ENCODE assay signal across 1 cellular context in genomic region chr3:46942481-46943236, GRCh38.
TF ChIP-seq lines count a peak whose summit lies in the region.

No MANE protein-coding gene starts in this region.

TF ChIP-seq in GM12878, 131 proteins besides CTCF, POLR2A, EP300 and RAD21:
- no peak for TF ChIP-seq ZBTB40 (IDR thresholded peaks at IDR 0.05; ENCODE audit: borderline replicate concordance)
- TF ChIP-seq SREBF2 (IDR thresholded peaks at IDR 0.05; ENCODE audit: low read length): no peak
- TF ChIP-seq ZNF622 (IDR thresholded peaks at IDR 0.05): no peak
- TF ChIP-seq MTA3 (IDR thresholded peaks at IDR 0.05; ENCODE audit: borderline replicate concordance, low read length): no peak
- no peak for TF ChIP-seq SUZ12 (IDR thresholded peaks at IDR 0.05; ENCODE audit: unreplicated experiment)
- no peak for TF ChIP-seq CBX5 (IDR thresholded peaks at IDR 0.05; ENCODE audit: low read depth)
